11 cellular contexts compared by ENCODE assay signal in the genomic region with DNA sequence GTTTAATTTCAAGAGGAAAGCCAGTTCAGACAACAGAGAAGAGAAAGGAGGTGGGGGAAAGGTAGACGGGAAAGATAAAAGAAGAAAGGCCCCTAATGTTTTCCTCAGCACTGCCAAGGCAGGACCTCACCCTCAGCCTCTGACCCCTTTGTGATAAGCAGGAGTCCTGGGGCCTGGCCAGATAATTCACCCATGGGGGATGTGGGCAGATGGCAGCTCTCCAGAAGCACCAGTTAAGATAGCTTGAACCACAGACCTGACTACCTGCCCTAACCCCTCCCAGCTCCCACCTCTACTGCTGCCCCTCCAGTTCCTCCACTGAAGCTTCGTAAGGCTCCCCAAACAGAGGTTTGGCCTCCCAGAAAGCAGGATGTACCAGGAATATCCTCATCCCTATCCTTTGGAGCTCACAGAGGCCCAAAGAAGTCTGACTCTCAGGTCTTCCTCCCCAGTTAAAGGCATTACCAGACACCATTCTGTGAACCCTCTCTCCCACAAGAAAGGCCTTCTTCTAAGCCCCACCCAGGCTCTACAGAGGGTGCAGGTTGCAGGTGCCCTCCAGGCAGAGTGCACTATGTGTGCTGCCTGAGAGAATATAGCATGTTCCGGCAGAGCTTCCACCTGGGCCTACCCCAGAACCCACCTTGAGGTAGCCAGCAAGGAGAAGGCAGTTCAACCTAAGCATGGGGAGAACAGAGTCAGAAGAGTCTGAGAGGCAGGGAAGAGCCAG. TPM values are rescaled to one million over a fixed set of nuclear protein-coding genes. Genes with fewer than 3 reads are reported as not detected.
DNase-seq lines count a peak whose midpoint lies in the region; ATAC-seq and TF ChIP-seq lines count a peak whose summit lies in the region.
"Had no signal": no experiment of that assay in that cellular context is flagged by ENCODE, and none has a peak within 500 bp of the region (broad histone marks: within the 10 kb centered on the region; RNA-seq: fewer than 3 reads in every experiment).

No MANE protein-coding gene starts in this region.

- H3K4me1 Mint-ChIP-seq in activated CD8-positive, alpha-beta memory T cell treated with anti-CD3 and anti-CD28 coated beads, Interleukin-2, amount 10 ng/mL, durations not matched to agents 7 days and 5 days = peaks cover 22% of the 10 kb centered on the region
- peaks cover 38% of the 10 kb centered on the region for H3K4me1 Mint-ChIP-seq in T-helper 17 cell

- intact Hi-C loops in stomach (cut with DNase I; ENCODE audit: low total_unique reads) (no loop called here), OCI-LY7 (cut with micrococcal nuclease; ENCODE audit: unreplicated experiment) (no loop called here)

- H3K9me3 Mint-ChIP-seq in activated CD8-positive, alpha-beta memory T cell treated with anti-CD3 and anti-CD28 coated beads, Interleukin-2, amount 10 ng/mL, durations not matched to agents 7 days and 5 days (ENCODE audit: low read depth) = no peaks in the 10 kb centered on the region

- POLR2A ChIA-PET in OCI-LY7 (lab: Charles Lee) = interaction anchor here (0.8 to 1.2 kb wide), 2 partner anchors 11 to 15 kb away, joined by 3 read pairs; a partner anchor contains a TSS

- CTCF ChIA-PET in activated CD8-positive, alpha-beta memory T cell treated with anti-CD3 and anti-CD28 coated beads, Interleukin-2, amount 10 ng/mL, durations not matched to agents 7 days and 5 days (lab: Charles Lee) = interaction anchor here (0.6 kb wide), 1 partner anchor 21 kb away, joined by 3 read pairs; a partner anchor contains a TSS
- CTCF ChIA-PET in OCI-LY7 (lab: Charles Lee; ENCODE audit: unreplicated experiment) = no interaction called here

- no peak for TF ChIP-seq POLR2A in stomach (IDR thresholded peaks at IDR 0.05)

- H3K9me3 ChIP-seq in T-helper 17 cell (ENCODE audit: control insufficient read depth, low read length, poor library complexity, severe bottlenecking) (no peaks in the 10 kb centered on the region), right atrium auricular region (no peaks in the 10 kb centered on the region), stomach (no peaks in the 10 kb centered on the region), OCI-LY7 (ENCODE audit: low read length) (no peaks in the 10 kb centered on the region)

- no peak for DNase-seq in activated CD8-positive, alpha-beta memory T cell treated with anti-CD3 and anti-CD28 coated beads, Interleukin-2, amount 10 ng/mL, durations not matched to agents 7 days and 5 days
- no peak for DNase-seq in activated CD8-positive, alpha-beta memory T cell treated with anti-CD3 and anti-CD28 coated beads for 24 hours
- DNase-seq in T-helper 17 cell = no peak
- DNase-seq in right atrium auricular region (ENCODE audit: low spot score) = no peak
- DNase-seq in stomach = peak; percentile 87
- no peak for DNase-seq in OCI-LY7 (ENCODE audit: low spot score)
- DNase-seq: foreskin keratinocyte, NCI-H1694 treated with DMSO at 0.1 percent for 48 hours had no signal

- no peak for TF ChIP-seq EP300 in stomach (IDR thresholded peaks at IDR 0.05)

- H3K27me3 ChIP-seq in right atrium auricular region (no peaks in the 10 kb centered on the region), stomach (no peaks in the 10 kb centered on the region)
- H3K27me3 ChIP-seq: foreskin keratinocyte had no signal

- H3K36me3 ChIP-seq in right atrium auricular region = peaks cover 22% of the 10 kb centered on the region
- peaks cover 19 to 33% (median 29%) of the 10 kb centered on the region in 4 donors for H3K36me3 ChIP-seq in stomach
- H3K36me3 ChIP-seq in OCI-LY7 (ENCODE audit: insufficient read depth, low read length) = peaks cover 33% of the 10 kb centered on the region

- WGBS in stomach, 5 donors = 17 to 43% (median 21%) methylated on average over 3 of the region's 3 CpGs

- BruUV-seq in OCI-LY7 (replicated peaks; lab: Mats Ljungman, UMichigan) = no TSS peak

- H4K20me1 ChIP-seq in OCI-LY7 (ENCODE audit: insufficient read depth, low read length) = no peaks in the 10 kb centered on the region

- H3K79me2 ChIP-seq in OCI-LY7 (ENCODE audit: insufficient read depth, low read depth, low read length) = no peaks in the 10 kb centered on the region

- H3K4me1 ChIP-seq in right atrium auricular region (peaks cover 0 to 18% of the 10 kb centered on the region in 2 donors), stomach (peaks cover 15 to 57% (median 44%) of the 10 kb centered on the region in 4 donors), OCI-LY7 (ENCODE audit: insufficient read depth, low read length, poor library complexity, severe bottlenecking) (no peaks in the 10 kb centered on the region)
- H3K4me1 ChIP-seq: foreskin keratinocyte had no signal

- no peak overlapping the region for H2AFZ ChIP-seq in OCI-LY7 (ENCODE audit: low read length)

- no peaks in the 10 kb centered on the region for H3K9me2 ChIP-seq in OCI-LY7 (ENCODE audit: insufficient read depth, low read length)

- no peak overlapping the region for H3K4me3 Mint-ChIP-seq in activated CD8-positive, alpha-beta memory T cell treated with anti-CD3 and anti-CD28 coated beads, Interleukin-2, amount 10 ng/mL, durations not matched to agents 7 days and 5 days
- H3K4me3 Mint-ChIP-seq in T-helper 17 cell = peak overlapping the region; percentile 53

- H3K27ac ChIP-seq in right atrium auricular region (peak overlapping the region; percentile 4 to 40), stomach (peak overlapping the region; percentile 52 to 84 (median 70)), OCI-LY7 (ENCODE audit: low read depth, low read length, poor library complexity, severe bottlenecking) (no peak overlapping the region)
- H3K27ac ChIP-seq: foreskin keratinocyte had no signal

- no peaks in the 10 kb centered on the region for H3K27me3 Mint-ChIP-seq in activated CD8-positive, alpha-beta memory T cell treated with anti-CD3 and anti-CD28 coated beads, Interleukin-2, amount 10 ng/mL, durations not matched to agents 7 days and 5 days
- no peaks in the 10 kb centered on the region for H3K27me3 Mint-ChIP-seq in T-helper 17 cell

- TF ChIP-seq CTCF in right atrium auricular region (IDR thresholded peaks at IDR 0.05) = no peak
- TF ChIP-seq CTCF in stomach (IDR thresholded peaks at IDR 0.05) = no peak
- no peak for TF ChIP-seq CTCF in OCI-LY7 (conservative IDR thresholded peaks at IDR 0.05; ENCODE audit: low read length)

- H3K27ac Mint-ChIP-seq in activated CD8-positive, alpha-beta memory T cell treated with anti-CD3 and anti-CD28 coated beads, Interleukin-2, amount 10 ng/mL, durations not matched to agents 7 days and 5 days = peak overlapping the region; percentile 9
- peak overlapping the region; percentile 72 for H3K27ac Mint-ChIP-seq in T-helper 17 cell

- H3K36me3 Mint-ChIP-seq in activated CD8-positive, alpha-beta memory T cell treated with anti-CD3 and anti-CD28 coated beads, Interleukin-2, amount 10 ng/mL, durations not matched to agents 7 days and 5 days = peaks cover 26% of the 10 kb centered on the region
- H3K36me3 Mint-ChIP-seq in T-helper 17 cell (ENCODE audit: low read depth) = peaks cover 6% of the 10 kb centered on the region

- no peak overlapping the region for H3K4me2 ChIP-seq in OCI-LY7 (ENCODE audit: low read length)

- H3K4me3 ChIP-seq in right atrium auricular region = no peak overlapping the region
- H3K4me3 ChIP-seq in stomach = no peak overlapping the region
- no peak overlapping the region for H3K4me3 ChIP-seq in OCI-LY7 (ENCODE audit: low read depth, low read length, poor library complexity, severe bottlenecking)

- peak; percentile 24 for ATAC-seq in activated CD8-positive, alpha-beta memory T cell treated with anti-CD3 and anti-CD28 coated beads, Interleukin-2, amount 10 ng/mL, durations not matched to agents 7 days and 5 days
- ATAC-seq in T-helper 17 cell (peak; percentile 84), GM18861 (IDR thresholded peaks at IDR 0.05; ENCODE audit: unreplicated experiment) (no peak), GM21423 (IDR thresholded peaks at IDR 0.05; ENCODE audit: unreplicated experiment) (no peak)
- ATAC-seq: foreskin keratinocyte had no signal

RNA-seq across cellular contexts. Expression of a gene that starts 9.2 kb away (rescaled TPM):
- 10 to 100 TPM; 30.7 to 34.2 TPM for total RNA-seq in activated CD8-positive, alpha-beta memory T cell treated with anti-CD3 and anti-CD28 coated beads, Interleukin-2, amount 10 ng/mL, durations not matched to agents 7 days and 5 days
- 10 to 100 TPM; 17.6 to 18.2 TPM for total RNA-seq in T-helper 17 cell
- total RNA-seq in right atrium auricular region = 10 to 100 TPM; 60.8 to 84.0 TPM
- total RNA-seq in stomach = 10 to 100 TPM; 14.9 to 82.9 (median 15.6) TPM
- polyA plus RNA-seq in stomach = 10 to 100 TPM; 29.4 to 35.5 (median 29.5) TPM
- total RNA-seq in OCI-LY7 (2014; rRNA removed; shearing (Covaris generic)) = 33.2 and 44.5 TPM in 2 replicates
- 31.1 and 33.7 TPM in 2 replicates for total RNA-seq in OCI-LY7 (2022)

RNA-seq across cellular contexts. Expression of a gene that starts 15.4 kb away (rescaled TPM):
- total RNA-seq in activated CD8-positive, alpha-beta memory T cell treated with anti-CD3 and anti-CD28 coated beads, Interleukin-2, amount 10 ng/mL, durations not matched to agents 7 days and 5 days = 10 to 100 TPM; 83.8 to 89.1 TPM
- total RNA-seq in T-helper 17 cell = 10 to 100 TPM; 82.0 to 82.4 TPM
- total RNA-seq in right atrium auricular region = 10 to 100 TPM; 38.2 to 50.1 TPM
- 100 to 1,000 TPM in 1 of 5 donors, 10 to 100 TPM in 4; 21.7 to 111 (median 74.3) TPM for total RNA-seq in stomach
- 10 to 100 TPM; 41.3 to 53.2 (median 46.0) TPM for polyA plus RNA-seq in stomach
- 70.9 and 85.3 TPM in 2 replicates for total RNA-seq in OCI-LY7 (2014; rRNA removed; shearing (Covaris generic))
- 106 and 107 TPM in 2 replicates for total RNA-seq in OCI-LY7 (2022)

RNA-seq across cellular contexts. Expression of a gene that starts 21.1 kb away (rescaled TPM):
- not detected for total RNA-seq in activated CD8-positive, alpha-beta memory T cell treated with anti-CD3 and anti-CD28 coated beads, Interleukin-2, amount 10 ng/mL, durations not matched to agents 7 days and 5 days
- total RNA-seq in T-helper 17 cell = not detected
- 1,000 to 10,000 TPM in 1 of 2 donors, 100 to 1,000 TPM in 1; 965 to 2,413 TPM for total RNA-seq in right atrium auricular region
- not detected for total RNA-seq in stomach
- polyA plus RNA-seq in stomach = 10 to 100 TPM in 2 of 3 donors, 1 to 10 TPM in 1; 5.7 to 64.8 (median 45.5) TPM
- not detected in 2 replicates for total RNA-seq in OCI-LY7 (2014; rRNA removed; shearing (Covaris generic))
- total RNA-seq in OCI-LY7 (2022) = not detected in 2 replicates
- total RNA-seq: foreskin keratinocyte; T-helper 1 cell treated with Interleukin-12 subunit alpha and Interleukin-12 subunit beta and Interleukin-4 antibody, amounts not matched to agents 30 ng/mL and 1 ng/mL, for 36 hours had no signal

RNA-seq across cellular contexts. Expression of a gene that starts 21.5 kb away (rescaled TPM):
- 100 to 1,000 TPM; 193 to 260 TPM for total RNA-seq in activated CD8-positive, alpha-beta memory T cell treated with anti-CD3 and anti-CD28 coated beads, Interleukin-2, amount 10 ng/mL, durations not matched to agents 7 days and 5 days
- total RNA-seq in T-helper 17 cell (100 to 1,000 TPM; 136 to 142 TPM), right atrium auricular region (10 to 100 TPM; 69.2 to 80.9 TPM), stomach (100 to 1,000 TPM in 1 of 5 donors, 10 to 100 TPM in 4; 17.1 to 138 (median 41.5) TPM), OCI-LY7 (2022) (319 and 334 TPM in 2 replicates)
- 100 to 1,000 TPM in 1 of 3 donors, 10 to 100 TPM in 2; 49.1 to 103 (median 98.9) TPM for polyA plus RNA-seq in stomach
- 287 and 300 TPM in 2 replicates for total RNA-seq in OCI-LY7 (2014; rRNA removed; shearing (Covaris generic))

RNA-seq across cellular contexts. Expression of a gene that starts 22.0 kb away (rescaled TPM):
- 1 to 10 TPM; 6.0 to 7.0 TPM for total RNA-seq in activated CD8-positive, alpha-beta memory T cell treated with anti-CD3 and anti-CD28 coated beads, Interleukin-2, amount 10 ng/mL, durations not matched to agents 7 days and 5 days
- total RNA-seq in T-helper 17 cell (1 to 10 TPM; 3.1 to 4.6 TPM), right atrium auricular region (100 to 1,000 TPM; 114 to 314 TPM), stomach (10 to 100 TPM; 18.7 to 54.6 (median 23.5) TPM), OCI-LY7 (2022) (6.9 and 10.3 TPM in 2 replicates)
- 100 to 1,000 TPM; 140 to 271 (median 207) TPM for polyA plus RNA-seq in stomach
- total RNA-seq in OCI-LY7 (2014; rRNA removed; shearing (Covaris generic)) = 2.7 and 4.8 TPM in 2 replicates

Comparison
In these comparisons a context has a peak if more than half of its experiments do, and no peak if none do; other contexts are left out.
1. ATAC-seq: peak in activated CD8-positive, alpha-beta memory T cell treated with anti-CD3 and anti-CD28 coated beads, Interleukin-2, amount 10 ng/mL, durations not matched to agents 7 days and 5 days (single experiment) and T-helper 17 cell (single experiment); none in GM18861 (single experiment) and GM21423 (single experiment).
2. RNA of a gene that starts 21.1 kb away (total RNA-seq): 965 to 2,413 TPM in right atrium auricular region; not detected in activated CD8-positive, alpha-beta memory T cell treated with anti-CD3 and anti-CD28 coated beads, Interleukin-2, amount 10 ng/mL, durations not matched to agents 7 days and 5 days, not detected in T-helper 17 cell, not detected in stomach and not detected in OCI-LY7; every median in the first group is over 100 times any median in the second.